9 cellular contexts compared by ENCODE assay signal in genomic region chr1:8394456-8395321, GRCh38.
DNase-seq lines count a peak whose midpoint lies in the region; ATAC-seq and TF ChIP-seq lines count a peak whose summit lies in the region.
"Had no signal": no experiment of that assay in that cellular context is flagged by ENCODE, and none has a peak within 500 bp of the region (broad histone marks: within the 10 kb centered on the region; RNA-seq: fewer than 3 reads in every experiment).

No MANE protein-coding gene starts in this region.

- H3K27ac ChIP-seq in spleen, result peak overlapping the region; percentile 49 to 87 (median 84)

- POLR2A ChIA-PET in T-cell (lab: Charles Lee), result interaction anchor here in 1 of 2 donors (0.6 kb wide), 1 partner anchor 8 kb away, joined by 3 read pairs; no protein-coding TSS in a partner anchor

- CTCF ChIA-PET in T-cell (lab: Charles Lee), result interaction anchor here in 1 of 2 donors (0.7 to 1.1 kb wide), 2 partner anchors 13 to 14 kb away, joined by 4 read pairs; no protein-coding TSS in a partner anchor

- no peaks in the 10 kb centered on the region for H3K9me3 ChIP-seq in spleen

- TF ChIP-seq CTCF in spleen (IDR thresholded peaks at IDR 0.05 in 8 of 11, conservative IDR thresholded peaks at IDR 0.05 in 3 of 11), result no peak

- H3K36me3 ChIP-seq in spleen, result peaks cover 0 to 55% (median 3%) of the 10 kb centered on the region in 6 donors

- ATAC-seq in T-cell (replicated peaks in 1 of 4), result no peak
- ATAC-seq in central memory CD8-positive, alpha-beta T cell (replicated peaks; ENCODE audit: extremely low read depth, poor library complexity, severe bottlenecking), result no peak
- ATAC-seq in GM19452 (IDR thresholded peaks at IDR 0.05; ENCODE audit: unreplicated experiment), result no peak

- no peak for TF ChIP-seq POLR2A in spleen (IDR thresholded peaks at IDR 0.05)

- H3K4me1 Mint-ChIP-seq in T-cell, result peaks cover 85 to 89% (median 86%) of the 10 kb centered on the region in 3 donors
- H3K4me1 Mint-ChIP-seq in central memory CD8-positive, alpha-beta T cell, result peaks cover 82% of the 10 kb centered on the region

- H3K4me3 ChIP-seq in spleen, result peak overlapping the region in 5 of 8 donors; percentile 16 to 60 (median 30)

- intact Hi-C loops in spleen (cut with DNase I; ENCODE audit: low total_unique reads), result no loop called here

- H3K27me3 Mint-ChIP-seq in T-cell, result no peaks in the 10 kb centered on the region
- no peaks in the 10 kb centered on the region for H3K27me3 Mint-ChIP-seq in central memory CD8-positive, alpha-beta T cell

- 36 to 47% (median 40%) methylated on average over 10 of the region's 10 CpGs for WGBS in spleen, 5 donors

- peak overlapping the region; percentile 62 to 84 (median 80) for H3K4me3 Mint-ChIP-seq in T-cell
- H3K4me3 Mint-ChIP-seq in central memory CD8-positive, alpha-beta T cell, result peak overlapping the region; percentile 72

- peak overlapping the region; percentile 83 to 91 for H3K27ac Mint-ChIP-seq in T-cell
- H3K27ac Mint-ChIP-seq in central memory CD8-positive, alpha-beta T cell (ENCODE audit: low read depth), result peak overlapping the region; percentile 71

- no peaks in the 10 kb centered on the region for H3K27me3 ChIP-seq in spleen (replicated peaks in 1 of 7)

- H3K9me3 Mint-ChIP-seq in T-cell, result no peaks in the 10 kb centered on the region
- H3K9me3 Mint-ChIP-seq in central memory CD8-positive, alpha-beta T cell, result no peaks in the 10 kb centered on the region

- peak; percentile 63 for DNase-seq in GM04504 (ENCODE audit: low read depth)
- no peak for DNase-seq in T-cell
- no peak for DNase-seq in central memory CD8-positive, alpha-beta T cell (ENCODE audit: low spot score in 2 of 2)
- DNase-seq in spleen, result no peak
- DNase-seq in hippocampal formation (lab: John Stamatoyannopoulos, UW), result no peak
- DNase-seq in NCI-H146 (lab: John Stamatoyannopoulos, UW), result no peak
- DNase-seq in SKM-1 treated with dmso at 0.1 percent for 144 hours (lab: John Stamatoyannopoulos, UW; ENCODE audit: unreplicated experiment), result no peak
- DNase-seq: kidney had no signal

- peaks cover 34% of the 10 kb centered on the region for H3K36me3 Mint-ChIP-seq in T-cell
- H3K36me3 Mint-ChIP-seq in central memory CD8-positive, alpha-beta T cell (ENCODE audit: insufficient read depth), result peaks cover 9% of the 10 kb centered on the region

- peaks cover 60 to 100% (median 90%) of the 10 kb centered on the region in 6 donors for H3K4me1 ChIP-seq in spleen
